Comparison of ENCODE assay signal across 8 cellular contexts in the genomic region with DNA sequence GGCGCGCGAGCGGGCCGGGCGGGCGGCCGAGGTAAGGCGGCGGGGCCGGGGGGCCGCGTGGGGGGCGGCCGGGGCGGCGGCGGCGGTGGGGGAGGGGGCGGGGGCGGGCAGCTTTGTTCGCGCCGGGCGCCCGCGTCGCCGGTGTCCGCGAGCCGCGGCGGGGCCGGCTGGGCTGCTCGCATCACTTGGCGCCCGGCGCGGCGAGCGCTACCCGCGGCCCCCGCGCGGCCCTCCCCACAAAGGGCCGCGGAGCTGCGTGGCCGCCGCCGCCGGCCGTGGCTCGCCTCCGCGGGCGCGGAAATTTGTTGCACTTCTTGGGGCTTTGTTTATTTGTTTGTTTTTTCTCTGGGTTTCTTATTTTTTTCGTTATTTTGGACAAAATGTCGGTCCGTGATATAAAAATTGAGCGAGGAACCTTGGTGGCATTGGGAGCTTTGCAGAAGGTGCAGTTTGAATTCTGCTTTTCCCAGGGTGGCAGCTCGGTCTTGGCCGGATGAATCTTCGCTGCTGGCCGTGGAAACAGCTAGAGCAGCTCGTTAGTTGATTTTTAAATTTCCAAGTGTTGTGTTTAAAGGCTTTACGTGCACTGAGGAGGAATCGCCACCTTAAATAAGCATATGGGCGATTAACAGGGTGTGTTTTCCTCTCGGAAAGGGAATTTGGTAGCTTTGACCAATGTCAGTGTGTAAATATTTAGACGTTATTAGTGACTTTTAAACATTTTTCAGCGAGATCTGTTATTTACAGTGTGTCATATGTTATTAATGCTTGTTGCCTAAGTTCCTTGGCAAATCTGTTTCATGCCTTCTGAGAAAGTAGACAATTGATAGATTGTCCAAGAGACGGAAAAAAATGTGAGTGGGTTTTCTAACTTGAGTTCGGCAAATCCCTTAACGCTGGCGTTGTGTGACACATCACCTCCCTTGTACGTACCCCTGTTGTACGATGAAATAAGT. TPM values are rescaled to one million over a fixed set of nuclear protein-coding genes. Genes with fewer than 3 reads are reported as not detected.
DNase-seq lines count a peak whose midpoint lies in the region; ATAC-seq, FAIRE-seq and TF ChIP-seq lines count a peak whose summit lies in the region.

No MANE protein-coding gene starts in this region.

- no peak for TF ChIP-seq RAD21 in GM12878 (IDR thresholded peaks at IDR 0.05; ENCODE audit: insufficient read depth, low read depth, low read length)

- H4K20me1 ChIP-seq in GM12878 (ENCODE audit: control insufficient read depth, insufficient read depth) = no peaks in the 10 kb centered on the region

- POLR2A ChIA-PET in GM12878 (lab: Charles Lee) = interaction anchor here (0.6 to 1.7 kb wide), 3 partner anchors 12 to 22 kb away, joined by 3 to 6 read pairs (median 5); no protein-coding TSS in a partner anchor

- H3K9me3 ChIP-seq in GM12878 (replicated peaks; ENCODE audit: control insufficient read depth, insufficient read depth, low read length) = no peaks in the 10 kb centered on the region
- H3K9me3 ChIP-seq in iPS-18a (ENCODE audit: control insufficient read depth, low read depth, low read length) = no peaks in the 10 kb centered on the region
- H3K9me3 ChIP-seq in sigmoid colon = no peaks in the 10 kb centered on the region

- H3K36me3 ChIP-seq in GM12878 (ENCODE audit: control insufficient read depth in 2 of 2, insufficient read depth in 2 of 2, low read length in 1 of 2) (no peaks in the 10 kb centered on the region), iPS-18a (ENCODE audit: control insufficient read depth, low read depth, low read length) (peaks cover 23% of the 10 kb centered on the region), sigmoid colon (no peaks in the 10 kb centered on the region)

- TF ChIP-seq EP300 in GM12878 (IDR thresholded peaks at IDR 0.05; ENCODE audit: borderline replicate concordance in 1 of 2, control insufficient read depth in 1 of 2, low read depth in 2 of 2, low read length in 2 of 2) (no peak), sigmoid colon (IDR thresholded peaks at IDR 0.05) (no peak)

- H3K4me3 ChIP-seq in GM12878 = peak overlapping the region; percentile 76
- H3K4me3 ChIP-seq in iPS-18a (ENCODE audit: low read length) = peak overlapping the region; percentile 76
- peak overlapping the region; percentile 56 to 78 (median 67) for H3K4me3 ChIP-seq in sigmoid colon

- BruUV-seq in GM12878 (replicated peaks; lab: Mats Ljungman, UMichigan) = TSS peak; percentile 53

- 2% methylated on average over 59 of the region's 81 CpGs for WGBS in GM12878 (ENCODE audit: insufficient coverage, insufficient replicate concordance, low lambda C conversion rate, missing lambda C conversion rate)
- WGBS in sigmoid colon, 2 donors = 0% methylated on average over 81 of the region's 81 CpGs

- no peak for TF ChIP-seq POLR2A in GM12878 (IDR thresholded peaks at IDR 0.05; ENCODE audit: low read depth, low read length)
- no peak for TF ChIP-seq POLR2A in sigmoid colon (IDR thresholded peaks at IDR 0.05)

- H3K4me1 ChIP-seq in GM12878 (ENCODE audit: control insufficient read depth, insufficient read depth, low read length) = peaks cover 8% of the 10 kb centered on the region
- peaks cover 37% of the 10 kb centered on the region for H3K4me1 ChIP-seq in iPS-18a (ENCODE audit: control insufficient read depth, low read depth, low read length)
- peaks cover 0 to 50% (median 22%) of the 10 kb centered on the region in 4 donors for H3K4me1 ChIP-seq in sigmoid colon

- H3K27me3 ChIP-seq in GM12878 (replicated peaks in 1 of 2; ENCODE audit: control insufficient read depth in 2 of 2, insufficient read depth in 2 of 2, low read length in 1 of 2) (no peaks in the 10 kb centered on the region; a peak in 1 of 4 replicates), iPS-18a (ENCODE audit: control insufficient read depth, insufficient read depth, low read length) (no peaks in the 10 kb centered on the region), sigmoid colon (no peaks in the 10 kb centered on the region)

- SMC1A ChIA-PET in GM12878 (lab: Charles Lee; ENCODE audit: uncharacterized antibody, unreplicated experiment) = interaction anchor here (0.7 to 2.9 kb wide), 8 partner anchors 9 to 479 kb away, joined by 3 to 11 read pairs (median 4); no protein-coding TSS in a partner anchor

- H3K9ac ChIP-seq in GM12878 (ENCODE audit: control insufficient read depth, insufficient read depth, low read length) = peak overlapping the region; percentile 82
- peak overlapping the region; percentile 84 for H3K9ac ChIP-seq in iPS-18a (ENCODE audit: low read length)

- peak overlapping the region; percentile 82 for H3K4me2 ChIP-seq in GM12878 (ENCODE audit: control insufficient read depth, insufficient read depth)

- RAD21 ChIA-PET in GM12878 (lab: Charles Lee; ENCODE audit: unreplicated experiment) = interaction anchor here (0.6 to 2.9 kb wide), 11 partner anchors 8 to 857 kb away, joined by 3 to 9 read pairs (median 4); no protein-coding TSS in a partner anchor

- 0 out of 2 replicates have a peak overlapping the region, but pooled peaks have one; percentile 10 for H3K27ac ChIP-seq in GM12878 (ENCODE audit: control insufficient read depth, insufficient read depth)
- H3K27ac ChIP-seq in iPS-18a (ENCODE audit: low read length) = peak overlapping the region; percentile 24
- peak overlapping the region; percentile 82 to 90 (median 88) for H3K27ac ChIP-seq in sigmoid colon

- peaks cover 2% of the 10 kb centered on the region for H3K79me2 ChIP-seq in GM12878 (ENCODE audit: control insufficient read depth, insufficient read depth, low read length)

- TF ChIP-seq CTCF in GM12878 (IDR thresholded peaks at IDR 0.05 in 2 of 3, conservative IDR thresholded peaks at IDR 0.05 in 1 of 3; ENCODE audit: control insufficient read depth in 2 of 3, extremely low read depth in 1 of 3, insufficient read depth in 1 of 3, low read depth in 3 of 3, low read length in 3 of 3) (no peak), sigmoid colon (IDR thresholded peaks at IDR 0.05) (no peak)

- H2AFZ ChIP-seq in GM12878 (ENCODE audit: control insufficient read depth, low read depth, low read length) = peak overlapping the region; percentile 70

- in situ Hi-C loops in GM12878 (cut with MboI) = no loop called here

- CTCF ChIA-PET in GM12878 (lab: Yijun Ruan, JAX) = interaction anchor here (0.6 to 3.5 kb wide), 11 partner anchors 10 to 856 kb away, joined by 3 to 14 read pairs (median 4); no protein-coding TSS in a partner anchor

- peak; percentile 4 for ATAC-seq in HG02973 (IDR thresholded peaks at IDR 0.05; ENCODE audit: unreplicated experiment)
- no peak; the same call in 2 of the 3 replicates for ATAC-seq in GM12878
- no peak for ATAC-seq in HG02884 (IDR thresholded peaks at IDR 0.05; ENCODE audit: unreplicated experiment)

- DNase-seq in NCI-H1105 treated with DMSO at 0.1 percent for 48 hours (lab: John Stamatoyannopoulos, UW) (peak; percentile 39), NCI-H1105 (lab: John Stamatoyannopoulos, UW) (no peak), RPMI8226 (peak; percentile 45), GM12878 (ENCODE audit: low read depth, low spot score) (no peak), sigmoid colon (peak; percentile 59)

- peak; percentile 31 for FAIRE-seq in GM12878 (lab: Jason Lieb, UNC)

- intact Hi-C loops in GM12878 (cut with micrococcal nuclease; ENCODE audit: unreplicated experiment) (loop anchor here (2.0 to 10.0 kb wide), 7 partner anchors 56 to 974 kb away; a partner anchor contains a TSS), sigmoid colon (cut with DNase I) (loop anchor here (2.0 to 10.0 kb wide), 3 partner anchors 616 to 914 kb away; a partner anchor contains a TSS)

TF ChIP-seq in GM12878, 131 proteins besides CTCF, POLR2A, EP300 and RAD21 (continues in another document):
- TF ChIP-seq EGR1 (IDR thresholded peaks at IDR 0.05; ENCODE audit: borderline replicate concordance in 1 of 2, low read depth in 2 of 2, low read length in 2 of 2) = 0 out of 3 replicates have a peak, but pooled peaks of 1 of the 2 experiments have one; percentile 16
- 0 out of 2 replicates have a peak, but pooled peaks have one; percentile 21 for TF ChIP-seq ASH2L (IDR thresholded peaks at IDR 0.05; ENCODE audit: borderline replicate concordance, low read depth)

RNA-seq across cellular contexts. Expression of a gene that starts 0.8 kb away (rescaled TPM):
- 4.8 and 4.9 TPM in 2 replicates for total RNA-seq in GM12878 (2013; cell fraction: nucleolus; rRNA removed)
- total RNA-seq in GM12878 (2014; rRNA removed) (23.4 and 24.5 TPM in 2 replicates), GM12878 (2014; rRNA removed; fragmentation: Illumina TruSeq; extraction: Trizol) (17.1 and 18.5 TPM in 2 replicates), GM12878 (2021) (22.4 and 27.0 TPM in 2 replicates), sigmoid colon (10 to 100 TPM; 37.5 to 64.7 (median 47.8) TPM)
- polyA plus RNA-seq in GM12878 (2011; ENCODE audit: low read depth) = 22.3 TPM
- polyA plus RNA-seq in GM12878 (2011; rRNA removed) (46.4 and 49.8 TPM in 2 replicates), GM12878 (2014; fragmentation: Illumina TruSeq; extraction: Trizol) (50.0 and 73.9 TPM in 2 replicates), GM12878 (2014; fragmentation: Nextera tagmentation; extraction: Ambion mirVana) (10 to 100 TPM; 14.9 to 22.7 TPM), GM12878 (2014; rRNA removed) (24.0 and 29.9 TPM in 2 replicates), GM12878 (2016; fragmentation: Nextera tagmentation; extraction: Ambion mirVana) (10 to 100 TPM; 27.9 to 37.9 TPM), sigmoid colon (100 to 1,000 TPM in 1 of 3 donors, 10 to 100 TPM in 2; 48.2 to 108 (median 70.1) TPM)
- 31.4 and 34.4 TPM in 2 replicates for polyA plus RNA-seq in GM12878 (2011; cell fraction: cytosol; rRNA removed)
- polyA plus RNA-seq in GM12878 (2011; cell fraction: nucleus; rRNA removed) = 31.3 and 37.2 TPM in 2 replicates
- 30.8 and 34.1 TPM in 2 replicates for polyA plus RNA-seq in GM12878 (2012)
- polyA minus RNA-seq in GM12878 (2011; rRNA and poly(A)+ RNA removed) = 16.8 and 19.4 TPM in 2 replicates
- 5.1 and 11.1 TPM in 2 replicates for polyA minus RNA-seq in GM12878 (2011; cell fraction: cytosol; rRNA and poly(A)+ RNA removed)
- 10.5 and 19.1 TPM in 2 replicates for polyA minus RNA-seq in GM12878 (2011; cell fraction: nucleus; rRNA and poly(A)+ RNA removed)

Comparison
In these comparisons a context has a peak if more than half of its experiments do, and no peak if none do; other contexts are left out.
1. DNase-seq: peak in NCI-H1105 treated with DMSO at 0.1 percent for 48 hours (single experiment), RPMI8226 (single experiment) and sigmoid colon (single experiment); none in NCI-H1105 (single experiment) and GM12878 (single experiment).
2. H3K27ac ChIP-seq: peak in every context shown above with its lines; median percentile 88 in sigmoid colon; 24 in iPS-18a; 10 in GM12878.
3. Peak in every context shown above with its lines, with median percentiles within 50 percentile points of each other: H3K4me3 ChIP-seq.